In genomic region chr3:27554706-27555105, GRCh38 we compare ENCODE assay signal across 15 cellular contexts.
DNase-seq lines count a peak whose midpoint lies in the region; ATAC-seq and TF ChIP-seq lines count a peak whose summit lies in the region.
"Had no signal": no experiment of that assay in that cellular context is flagged by ENCODE, and none has a peak within 500 bp of the region (broad histone marks: within the 10 kb centered on the region; RNA-seq: fewer than 3 reads in every experiment).

No MANE protein-coding gene starts in this region.

- H3K36me3 ChIP-seq in ACC112 (ENCODE audit: insufficient read depth, low read length) (no peaks in the 10 kb centered on the region), HCT116 (ENCODE audit: control insufficient read depth in 1 of 2, insufficient read depth in 2 of 2, low read length in 2 of 2) (no peaks in the 10 kb centered on the region), ascending aorta (no peaks in the 10 kb centered on the region), muscle layer of duodenum (ENCODE audit: control insufficient read depth in 1 of 2, insufficient read depth in 2 of 2, low read length in 2 of 2) (no peaks in the 10 kb centered on the region), PC-9 (ENCODE audit: low read depth) (no peaks in the 10 kb centered on the region)
- H3K36me3 ChIP-seq: prostate gland had no signal

- TF ChIP-seq RAD21 in HCT116 (IDR thresholded peaks at IDR 0.05; ENCODE audit: low read depth): no peak

- BruUV-seq in HCT116 (replicated peaks; lab: Mats Ljungman, UMichigan) (no TSS peak), PC-9 (replicated peaks; lab: Mats Ljungman, UMichigan) (no TSS peak)

- H3K9me2 ChIP-seq in HCT116 (ENCODE audit: insufficient read depth) (no peaks in the 10 kb centered on the region), PC-9 (ENCODE audit: insufficient read depth) (no peaks in the 10 kb centered on the region)

- H2AFZ ChIP-seq in ACC112 (ENCODE audit: low read length, unreplicated experiment): peak overlapping the region; percentile 84
- peak overlapping the region; percentile 3 for H2AFZ ChIP-seq in HCT116 (ENCODE audit: low read depth, low read length, poor library complexity, severe bottlenecking)
- no peak overlapping the region for H2AFZ ChIP-seq in PC-9

- TF ChIP-seq POLR2A in HCT116 (IDR thresholded peaks at IDR 0.05; ENCODE audit: borderline replicate concordance, extremely low read depth, insufficient read depth, insufficient read length): no peak

- peaks cover 27% of the 10 kb centered on the region for H3K4me1 ChIP-seq in ACC112 (ENCODE audit: control insufficient read depth, insufficient read depth, low read length, unreplicated experiment)
- H3K4me1 ChIP-seq in HCT116 (ENCODE audit: control insufficient read depth in 1 of 2, insufficient read depth in 2 of 2, low read length in 2 of 2): peaks cover 2 to 13% of the 10 kb centered on the region in 2 experiments; a peak in 3 of 4 replicates
- peaks cover 1 to 21% of the 10 kb centered on the region in 2 donors for H3K4me1 ChIP-seq in ascending aorta
- peaks cover 0 to 6% of the 10 kb centered on the region in 2 donors for H3K4me1 ChIP-seq in muscle layer of duodenum (ENCODE audit: control insufficient read depth in 1 of 2, insufficient read depth in 2 of 2, low read length in 2 of 2)
- H3K4me1 ChIP-seq in PC-9 (replicated peaks; ENCODE audit: insufficient read depth): no peaks in the 10 kb centered on the region
- H3K4me1 ChIP-seq: prostate gland had no signal

- intact Hi-C loops in HCT116 (cut with micrococcal nuclease) (no loop called here), ascending aorta (cut with DNase I) (no loop called here), PC-9 (cut with micrococcal nuclease; ENCODE audit: unreplicated experiment) (no loop called here)

- H3K79me2 ChIP-seq in ACC112 (ENCODE audit: control insufficient read depth, insufficient read depth, low read length, unreplicated experiment) (no peaks in the 10 kb centered on the region), HCT116 (ENCODE audit: insufficient read depth, low read length) (no peaks in the 10 kb centered on the region), PC-9 (ENCODE audit: low read depth) (no peaks in the 10 kb centered on the region)

- H3K9me3 ChIP-seq in HCT116 (ENCODE audit: control insufficient read depth in 1 of 2, insufficient read depth in 1 of 2, low read depth in 1 of 2, low read length in 2 of 2) (no peaks in the 10 kb centered on the region), ascending aorta (no peaks in the 10 kb centered on the region), muscle layer of duodenum (ENCODE audit: control insufficient read depth in 1 of 2, low read length in 2 of 2) (no peaks in the 10 kb centered on the region), PC-9 (ENCODE audit: insufficient read depth, low read depth) (no peaks in the 10 kb centered on the region)
- H3K9me3 ChIP-seq: prostate gland had no signal

- RAD21 ChIA-PET in HCT116 (lab: Charles Lee; ENCODE audit: low non-redundant PET in 1 of 2, low total read pairs in 2 of 2, uncharacterized antibody in 2 of 2, unreplicated experiment in 2 of 2): no interaction called here

- CTCF ChIA-PET in HCT116 (lab: Charles Lee): no interaction called here
- CTCF ChIA-PET in PC-9 (lab: Charles Lee): no interaction called here

- no peak overlapping the region for H3K9ac ChIP-seq in HCT116 (ENCODE audit: low read length)

- H3K27me3 ChIP-seq in ACC112 (ENCODE audit: insufficient read depth, low read length): no peaks in the 10 kb centered on the region
- no peaks in the 10 kb centered on the region for H3K27me3 ChIP-seq in HCT116 (ENCODE audit: insufficient read depth, low read length)
- no peaks in the 10 kb centered on the region for H3K27me3 ChIP-seq in ascending aorta
- H3K27me3 ChIP-seq in muscle layer of duodenum (ENCODE audit: low read depth, low read length): no peaks in the 10 kb centered on the region
- H3K27me3 ChIP-seq in PC-9 (ENCODE audit: insufficient read depth, low read depth): no peaks in the 10 kb centered on the region

- TF ChIP-seq CTCF in HCT116 (IDR thresholded peaks at IDR 0.05 in 2 of 3, conservative IDR thresholded peaks at IDR 0.05 in 1 of 3; ENCODE audit: borderline replicate concordance in 1 of 3, insufficient read depth in 1 of 3, low read depth in 2 of 3, low read length in 2 of 3): no peak
- TF ChIP-seq CTCF in ascending aorta (IDR thresholded peaks at IDR 0.05): no peak
- no peak for TF ChIP-seq CTCF in PC-9 (conservative IDR thresholded peaks at IDR 0.05)

- no peak overlapping the region for H3K4me3 ChIP-seq in ACC112 (ENCODE audit: low read depth, low read length)
- no peak overlapping the region for H3K4me3 ChIP-seq in HCT116 (replicated peaks in 1 of 2; ENCODE audit: low read depth in 1 of 2, low read length in 2 of 2)
- H3K4me3 ChIP-seq in ascending aorta: no peak overlapping the region
- H3K4me3 ChIP-seq in muscle layer of duodenum (ENCODE audit: low read depth in 1 of 2, low read length in 2 of 2): no peak overlapping the region
- H3K4me3 ChIP-seq in PC-9: no peak overlapping the region
- H3K4me3 ChIP-seq: prostate gland had no signal

- no peak overlapping the region for H3K4me2 ChIP-seq in HCT116 (ENCODE audit: low read length)
- no peak overlapping the region for H3K4me2 ChIP-seq in PC-9

- H4K20me1 ChIP-seq in HCT116 (ENCODE audit: insufficient read depth) (no peaks in the 10 kb centered on the region), PC-9 (ENCODE audit: insufficient read depth) (no peaks in the 10 kb centered on the region)

- POLR2A ChIA-PET in HCT116 (lab: Charles Lee): no interaction called here
- POLR2A ChIA-PET in PC-9 (lab: Charles Lee; ENCODE audit: unreplicated experiment): no interaction called here

- DNase-seq in HCT116 (ENCODE audit: low read depth, low spot score) (no peak), ascending aorta (ENCODE audit: low spot score in 2 of 2) (no peak), T-helper 1 cell (no peak), PC-9 (no peak)
- DNase-seq: activated CD4-positive, alpha-beta memory T cell treated with anti-CD3 and anti-CD28 coated beads, Interleukin-2, amount 10 ng/mL, durations not matched to agents 7 days and 5 days; activated naive CD8-positive, alpha-beta T cell treated with anti-CD3 and anti-CD28 coated beads, Interleukin-2, amount 10 ng/mL, durations not matched to agents 7 days and 5 days; activated T-cell treated with anti-CD3 and anti-CD28 coated beads, Interleukin-2, amount 50 U/mL, for 72 hours; naive thymus-derived CD4-positive, alpha-beta T cell; NCI-H187; NCI-H446 treated with DMSO at 0.1 percent for 48 hours had no signal

- H3F3A ChIP-seq in PC-9 (ENCODE audit: insufficient read depth, low read depth): no peaks in the 10 kb centered on the region

- H3K27ac ChIP-seq in ACC112 (ENCODE audit: low read depth, low read length): peak overlapping the region; percentile 38; the same call in 1 of the 2 replicates
- H3K27ac ChIP-seq in HCT116 (ENCODE audit: low read depth, low read length): no peak overlapping the region
- peak overlapping the region; percentile 29 to 57 for H3K27ac ChIP-seq in ascending aorta
- H3K27ac ChIP-seq in muscle layer of duodenum (ENCODE audit: low read length): peak overlapping the region; percentile 23
- H3K27ac ChIP-seq in PC-9: no peak overlapping the region
- H3K27ac ChIP-seq: prostate gland had no signal

- ATAC-seq in HCT116 (no peak), GM21576 (IDR thresholded peaks at IDR 0.05; ENCODE audit: unreplicated experiment) (no peak), GM21390 (IDR thresholded peaks at IDR 0.05; ENCODE audit: unreplicated experiment) (no peak)
- ATAC-seq: activated T-cell treated with anti-CD3 and anti-CD28 coated beads, Interleukin-2, amount 50 U/mL, for 72 hours; naive thymus-derived CD4-positive, alpha-beta T cell had no signal

TF ChIP-seq in HCT116, 20 proteins besides CTCF, POLR2A, EP300 and RAD21 (continues in another document):
- TF ChIP-seq SIN3A (IDR thresholded peaks at IDR 0.05; ENCODE audit: low read depth) (no peak), FOSL1 (IDR thresholded peaks at IDR 0.05; ENCODE audit: low read depth) (no peak), ZFX (IDR thresholded peaks at IDR 0.05) (no peak), REST (IDR thresholded peaks at IDR 0.05; ENCODE audit: low read depth) (no peak), YY1 (IDR thresholded peaks at IDR 0.05; ENCODE audit: extremely low read depth, insufficient replicate concordance, low read depth, low read length) (no peak), CBX3 (IDR thresholded peaks at IDR 0.05; ENCODE audit: low read depth) (no peak)

Comparison
In these comparisons a context has a peak if more than half of its experiments do, and no peak if none do; other contexts are left out.
1. H3K27ac ChIP-seq: peak in ACC112 (single experiment), ascending aorta (2 of 2) and muscle layer of duodenum (single experiment); none in HCT116 (single experiment) and PC-9 (single experiment).